8 cellular contexts compared by ENCODE assay signal in genomic region chr9:94681508-94681907, GRCh38. TPM values are rescaled to one million over a fixed set of nuclear protein-coding genes. Genes with fewer than 3 reads are reported as not detected.
A peak's percentile ranks its signal among the peaks of the same experiment; 100 is the strongest.
DNase-seq lines count a peak whose midpoint lies in the region; ATAC-seq and TF ChIP-seq lines count a peak whose summit lies in the region.

No MANE protein-coding gene starts in this region.

- peak; percentile 92 for ATAC-seq in esophagus mucosa
- ATAC-seq in HG03045 (IDR thresholded peaks at IDR 0.05; ENCODE audit: unreplicated experiment): no peak

- H4K20me1 ChIP-seq in OCI-LY1 (ENCODE audit: insufficient read depth, low read length): no peaks in the 10 kb centered on the region

- H3K27ac ChIP-seq in OCI-LY1 (ENCODE audit: low read depth, low read length, poor library complexity, severe bottlenecking): no peak overlapping the region

- H3F3A ChIP-seq in OCI-LY1 (ENCODE audit: insufficient read depth, low read length): no peaks in the 10 kb centered on the region

- no peak overlapping the region for H3K4me3 ChIP-seq in OCI-LY1 (ENCODE audit: low read depth, low read length, poor library complexity, severe bottlenecking)

- H3K9me2 ChIP-seq in OCI-LY1 (ENCODE audit: low read depth, low read length): no peaks in the 10 kb centered on the region

- peak; percentile 84 for DNase-seq in EH (ENCODE audit: low read depth)
- peak; percentile 77 for DNase-seq in HPDE6-E6E7 (ENCODE audit: extremely low spot score)
- peak; percentile 35 for DNase-seq in activated T-cell treated with anti-CD3 and anti-CD28 coated beads for 4 hours
- peak; percentile 90 for DNase-seq in myocyte (ENCODE audit: low read depth)
- peak; percentile 2 to 15 for DNase-seq in stimulated activated CD8-positive, alpha-beta memory T cell treated with anti-CD3 and anti-CD28 coated beads, Interleukin-4, amount 100 ng/mL, for 4 hours (ENCODE audit: low read depth in 2 of 2, low spot score in 1 of 2)

- H3K79me2 ChIP-seq in OCI-LY1 (ENCODE audit: insufficient read depth, low read length): no peaks in the 10 kb centered on the region

- H3K36me3 ChIP-seq in OCI-LY1 (ENCODE audit: insufficient read depth, low read length): no peaks in the 10 kb centered on the region

- H2AFZ ChIP-seq in OCI-LY1 (ENCODE audit: low read length): no peak overlapping the region

- H3K4me1 ChIP-seq in OCI-LY1 (ENCODE audit: insufficient read depth, low read length, severe bottlenecking): peaks cover 3% of the 10 kb centered on the region

- peak; percentile 86 for TF ChIP-seq CTCF in OCI-LY1 (IDR thresholded peaks at IDR 0.05; ENCODE audit: low read length)

- H3K9me3 ChIP-seq in OCI-LY1 (ENCODE audit: low read length): no peaks in the 10 kb centered on the region

- no peak overlapping the region for H3K9ac ChIP-seq in OCI-LY1 (ENCODE audit: low read length)

- H3K4me2 ChIP-seq in OCI-LY1 (ENCODE audit: low read length): no peak overlapping the region

- H3K27me3 ChIP-seq in OCI-LY1 (ENCODE audit: insufficient read depth, low read length): no peaks in the 10 kb centered on the region

RNA-seq across cellular contexts. Expression of gene FBP1, which starts 42.2 kb away (rescaled TPM):
- total RNA-seq in esophagus mucosa (1.2 TPM), myocyte (0.35 and 0.47 TPM in 2 replicates)
- not detected for polyA plus RNA-seq in myocyte (2012)

RNA-seq across cellular contexts. Expression of gene AOPEP, which starts 45.0 kb away (rescaled TPM):
- total RNA-seq in esophagus mucosa: 113 TPM
- total RNA-seq in myocyte: 213 and 291 TPM in 2 replicates
- polyA plus RNA-seq in myocyte (2012): 203 TPM

Comparison
In these comparisons a context has a peak if more than half of its experiments do, and no peak if none do; other contexts are left out.
1. DNase-seq: peak in every context shown above with its lines; median percentile 90 in myocyte; 84 in EH; 77 in HPDE6-E6E7; 35 in activated T-cell treated with anti-CD3 and anti-CD28 coated beads for 4 hours; 8 in stimulated activated CD8-positive, alpha-beta memory T cell treated with anti-CD3 and anti-CD28 coated beads, Interleukin-4, amount 100 ng/mL, for 4 hours.